ENCODE assay signal across 8 cellular contexts in the genomic region with DNA sequence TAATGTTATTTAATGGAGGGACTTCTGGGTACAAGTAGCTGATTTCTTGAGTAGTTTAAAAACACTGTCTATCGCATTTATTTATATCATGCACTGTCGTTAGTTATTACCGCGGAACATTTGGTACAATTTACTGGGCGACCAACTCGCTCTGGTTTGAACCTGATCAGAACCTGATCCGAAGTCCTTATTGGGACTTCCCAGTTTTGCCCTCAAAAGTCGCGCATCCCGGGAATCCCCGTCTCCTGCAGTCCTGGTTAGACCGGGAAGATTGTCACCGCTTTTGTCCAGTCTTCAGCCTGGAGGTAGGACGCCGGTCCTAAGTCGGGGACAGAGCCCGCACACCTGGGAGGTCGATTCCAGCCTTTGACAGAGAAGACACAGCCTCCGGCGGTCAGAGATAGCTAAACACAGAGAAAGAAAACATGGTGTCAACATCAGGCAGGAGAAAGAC. TPM values are rescaled to one million over a fixed set of nuclear protein-coding genes. Genes with fewer than 3 reads are reported as not detected.
A peak's percentile ranks its signal among the peaks of the same experiment; 100 is the strongest.
DNase-seq lines count a peak whose midpoint lies in the region; ATAC-seq lines count a peak whose summit lies in the region.

No MANE protein-coding gene starts in this region.

- intact Hi-C loops in activated naive CD4-positive, alpha-beta T cell treated with anti-CD3 and anti-CD28 coated beads for 36 hours (cut with micrococcal nuclease) = loop anchor here (1.0 to 10.0 kb wide), 7 partner anchors 10 to 1665 kb away; partner anchors contain the start of genes FBXL3, MYCBP2 and SLAIN1
- intact Hi-C loops in sciatic nerve (cut with DNase I) = no loop called here

- H3K9me3 Mint-ChIP-seq in activated naive CD4-positive, alpha-beta T cell treated with anti-CD3 and anti-CD28 coated beads for 36 hours = no peaks in the 10 kb centered on the region

- H3K4me1 Mint-ChIP-seq in activated naive CD4-positive, alpha-beta T cell treated with anti-CD3 and anti-CD28 coated beads for 36 hours (ENCODE audit: low read depth) = peaks cover 42% of the 10 kb centered on the region

- peak; percentile 22 for DNase-seq in activated naive CD4-positive, alpha-beta T cell treated with anti-CD3 and anti-CD28 coated beads for 36 hours
- DNase-seq in activated naive CD4-positive, alpha-beta T cell (lab: John Stamatoyannopoulos, UW) = no peak
- peak; percentile 34 for DNase-seq in NCI-H69 (lab: John Stamatoyannopoulos, UW)
- peak; percentile 71 for DNase-seq in sciatic nerve (ENCODE audit: low spot score)
- DNase-seq in NCI-H2196 (lab: John Stamatoyannopoulos, UW; ENCODE audit: unreplicated experiment) = no peak

- H3K27me3 ChIP-seq in iPS-15b (ENCODE audit: control insufficient read depth, insufficient read depth, low read length) = peaks cover 3% of the 10 kb centered on the region

- H3K9ac ChIP-seq in iPS-15b (ENCODE audit: low read depth, low read length) = peak overlapping the region; percentile 80

- peak overlapping the region; percentile 95 for H3K4me3 Mint-ChIP-seq in activated naive CD4-positive, alpha-beta T cell treated with anti-CD3 and anti-CD28 coated beads for 36 hours

- ATAC-seq in sciatic nerve (peak; percentile 60), HG02678 (IDR thresholded peaks at IDR 0.05; ENCODE audit: unreplicated experiment) (no peak)

- CTCF ChIA-PET in activated naive CD4-positive, alpha-beta T cell treated with anti-CD3 and anti-CD28 coated beads for 36 hours (lab: Charles Lee) = interaction anchor here (0.6 to 1.5 kb wide), 8 partner anchors 9 to 34 kb away, joined by 3 to 10 read pairs (median 3); partner anchors contain the start of gene FBXL3

- no peaks in the 10 kb centered on the region for H3K9me3 ChIP-seq in iPS-15b (ENCODE audit: control insufficient read depth, insufficient read depth, low read length)

- peaks cover 15% of the 10 kb centered on the region for H3K36me3 Mint-ChIP-seq in activated naive CD4-positive, alpha-beta T cell treated with anti-CD3 and anti-CD28 coated beads for 36 hours (ENCODE audit: low read depth)

- H3K4me3 ChIP-seq in iPS-15b (ENCODE audit: low read depth, low read length) = peak overlapping the region; percentile 87

- peak overlapping the region; percentile 92 for H3K27ac Mint-ChIP-seq in activated naive CD4-positive, alpha-beta T cell treated with anti-CD3 and anti-CD28 coated beads for 36 hours

- no peaks in the 10 kb centered on the region for H3K27me3 Mint-ChIP-seq in activated naive CD4-positive, alpha-beta T cell treated with anti-CD3 and anti-CD28 coated beads for 36 hours (ENCODE audit: low read depth)

- peak overlapping the region; percentile 84 for H3K27ac ChIP-seq in angular gyrus (ENCODE audit: low read depth, low read length)

- H3K36me3 ChIP-seq in iPS-15b (ENCODE audit: control insufficient read depth, insufficient read depth, low read length) = no peaks in the 10 kb centered on the region

- H3K4me1 ChIP-seq in iPS-15b (ENCODE audit: control insufficient read depth, insufficient read depth, low read length) = no peaks in the 10 kb centered on the region

RNA-seq across cellular contexts. Expression of gene CLN5, which starts 0.7 kb away (rescaled TPM):
- 10 to 100 TPM; 13.6 to 14.6 TPM for total RNA-seq in activated naive CD4-positive, alpha-beta T cell treated with anti-CD3 and anti-CD28 coated beads for 36 hours
- 46.5 TPM for total RNA-seq in sciatic nerve

RNA-seq across cellular contexts. Expression of gene FBXL3, which starts 34.4 kb away (rescaled TPM):
- 10 to 100 TPM; 27.1 to 27.4 TPM for total RNA-seq in activated naive CD4-positive, alpha-beta T cell treated with anti-CD3 and anti-CD28 coated beads for 36 hours
- 88.8 TPM for total RNA-seq in sciatic nerve

RNA-seq across cellular contexts. Expression of gene ACOD1, which starts 44.3 kb away (rescaled TPM):
- total RNA-seq in activated naive CD4-positive, alpha-beta T cell treated with anti-CD3 and anti-CD28 coated beads for 36 hours = not detected
- total RNA-seq in sciatic nerve = not detected

Comparison
In these comparisons a context has a peak if more than half of its experiments do, and no peak if none do; other contexts are left out.
1. DNase-seq: peak in activated naive CD4-positive, alpha-beta T cell treated with anti-CD3 and anti-CD28 coated beads for 36 hours (single experiment), NCI-H69 (single experiment) and sciatic nerve (single experiment); none in activated naive CD4-positive, alpha-beta T cell (0 of 4) and NCI-H2196 (single experiment).